ENCODE assay signal across 9 cellular contexts in the genomic region with DNA sequence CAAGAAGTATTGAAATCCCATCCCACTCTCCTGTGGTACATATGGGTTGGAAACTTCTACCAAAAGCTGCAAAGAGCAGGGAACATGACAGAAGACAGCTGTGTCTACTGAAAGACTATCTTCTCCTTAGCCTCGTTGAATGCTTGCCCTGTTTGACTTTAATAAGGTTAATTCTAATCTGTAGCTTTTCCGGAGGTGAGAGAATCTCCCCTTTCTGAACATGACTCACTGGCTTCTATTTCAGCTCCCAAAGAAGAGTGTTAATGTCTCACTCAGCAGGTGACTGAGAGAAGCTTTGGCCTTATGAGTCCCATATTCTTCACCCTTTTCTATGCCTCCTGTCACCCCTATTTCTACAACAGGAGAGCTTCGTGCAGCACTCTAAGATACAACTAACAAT.
"Had no signal": no experiment of that assay in that cellular context is flagged by ENCODE, and none has a peak within 500 bp of the region (broad histone marks: within the 10 kb centered on the region; RNA-seq: fewer than 3 reads in every experiment).

No MANE protein-coding gene starts in this region.

- ATAC-seq: HCT116, HepG2 had no signal

- H3K27ac Mint-ChIP-seq: HFFc6 had no signal

- DNase-seq: GM23248, GOT3, H7, HFFc6 had no signal

- H3K27me3 Mint-ChIP-seq: IgD-negative memory B cell had no signal

- H3K27ac ChIP-seq: GM23248, HL-60 had no signal

- H3K4me3 ChIP-seq: GM23248, HAP-1 had no signal

- H3K9me3 ChIP-seq: HAP-1 had no signal

- H3K36me3 ChIP-seq: HAP-1 had no signal

- H3K4me3 Mint-ChIP-seq: HFFc6, IgD-negative memory B cell had no signal

- H3K9ac ChIP-seq: GM23248 had no signal

- H2AFZ ChIP-seq: GM23248 had no signal

- H3K36me3 Mint-ChIP-seq: IgD-negative memory B cell had no signal
